In the genomic region with DNA sequence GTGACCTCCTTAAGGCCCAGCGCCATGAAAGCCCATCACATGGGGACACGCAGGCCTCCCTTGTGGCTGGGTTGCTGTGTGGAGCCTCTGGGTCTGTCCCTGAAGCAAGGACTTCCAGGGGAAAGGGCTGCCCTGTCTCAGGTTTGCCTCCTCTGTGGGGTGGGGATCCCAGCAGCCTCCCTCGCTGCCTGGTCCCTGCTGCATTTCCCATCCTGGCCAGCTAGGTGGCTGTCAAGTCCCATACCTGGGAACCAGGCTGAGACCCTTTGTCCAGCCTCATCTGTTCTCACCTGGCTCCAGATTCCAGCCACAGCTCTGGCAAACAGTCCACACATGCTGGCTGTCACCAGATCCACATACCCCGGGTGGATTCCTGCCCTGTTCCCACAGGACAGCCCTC, we compare ENCODE assay signal across 9 cellular contexts. TPM values are rescaled to one million over a fixed set of nuclear protein-coding genes. Genes with fewer than 3 reads are reported as not detected.
DNase-seq lines count a peak whose midpoint lies in the region; ATAC-seq, FAIRE-seq and TF ChIP-seq lines count a peak whose summit lies in the region.
"Not testable (repeated sequence)": the region's sequence is repeated elsewhere in the genome, so short reads cannot be mapped to it uniquely, and the experiment has no call there.
"Had no signal": no experiment of that assay in that cellular context is flagged by ENCODE, and none has a peak within 500 bp of the region (broad histone marks: within the 10 kb centered on the region; RNA-seq: fewer than 3 reads in every experiment).

No MANE protein-coding gene starts in this region.

- not testable (repeated sequence) for H3K4me3 ChIP-seq in kidney epithelial cell (ENCODE audit: low read depth, low read length); retinal pigment epithelial cell (ENCODE audit: low read length)

- H3K36me3 Mint-ChIP-seq in Calu3 (ENCODE audit: insufficient read depth, unreplicated experiment); activated CD4-positive, alpha-beta T cell treated with anti-CD3 and anti-CD28 coated beads for 36 hours (ENCODE audit: low read depth); endothelial cell (ENCODE audit: low read depth, unreplicated experiment): not testable (repeated sequence)

- TF ChIP-seq CTCF in Calu3 (IDR thresholded peaks at IDR 0.05; ENCODE audit: unreplicated experiment) (peak; percentile 58), kidney epithelial cell (IDR thresholded peaks at IDR 0.05; ENCODE audit: insufficient read depth, low read length, poor library complexity, severe bottlenecking) (peak; percentile 45), retinal pigment epithelial cell (conservative IDR thresholded peaks at IDR 0.05; ENCODE audit: low read depth, low read length) (peak; percentile 43)
- not testable (repeated sequence) for TF ChIP-seq CTCF in endothelial cell (IDR thresholded peaks at IDR 0.05; ENCODE audit: unreplicated experiment)

- H3K36me3 ChIP-seq in kidney epithelial cell (ENCODE audit: control insufficient read depth, insufficient read depth, low read length), result not testable (repeated sequence)

- intact Hi-C loops in Calu3 (cut with micrococcal nuclease; ENCODE audit: unreplicated experiment), result loop anchor here (10.0 kb wide), 1 partner anchor 202 kb away; no protein-coding TSS in a partner anchor
- intact Hi-C loops in activated CD4-positive, alpha-beta T cell treated with anti-CD3 and anti-CD28 coated beads for 36 hours (cut with DNase I, micrococcal nuclease), result not testable (repeated sequence)

- peak; percentile 72 for DNase-seq in Calu3
- not testable (repeated sequence) for DNase-seq in HTR-8/SVneo (ENCODE audit: insufficient read length, low spot score); kidney epithelial cell (ENCODE audit: low read depth); retinal pigment epithelial cell (ENCODE audit: low read depth)
- peak; percentile 47 for DNase-seq in NCI-H510A treated with DMSO at 0.1 percent for 48 hours (lab: John Stamatoyannopoulos, UW)
- DNase-seq in activated CD4-positive, alpha-beta T cell treated with anti-CD3 and anti-CD28 coated beads for 36 hours, result peak; percentile 20
- DNase-seq in endothelial cell (ENCODE audit: low spot score), result peak; percentile 40

- not testable (repeated sequence) for BruUV-seq in Calu3 (replicated peaks; lab: Mats Ljungman, UMichigan)

- not testable (repeated sequence) for H3K27ac Mint-ChIP-seq in Calu3 (ENCODE audit: unreplicated experiment); activated CD4-positive, alpha-beta T cell treated with anti-CD3 and anti-CD28 coated beads for 36 hours; endothelial cell (ENCODE audit: unreplicated experiment)

- not testable (repeated sequence) for H3K9me3 Mint-ChIP-seq in Calu3 (ENCODE audit: low read depth, unreplicated experiment); activated CD4-positive, alpha-beta T cell treated with anti-CD3 and anti-CD28 coated beads for 36 hours (ENCODE audit: low read depth); endothelial cell (ENCODE audit: unreplicated experiment)

- CTCF ChIA-PET in Calu3 (lab: Charles Lee), result interaction anchor here (0.7 kb wide), 1 partner anchor 198 kb away, joined by 3 read pairs; no protein-coding TSS in a partner anchor
- CTCF ChIA-PET in activated CD4-positive, alpha-beta T cell treated with anti-CD3 and anti-CD28 coated beads for 36 hours (lab: Charles Lee), result not testable (repeated sequence)

- not testable (repeated sequence) for H3K4me1 Mint-ChIP-seq in Calu3 (ENCODE audit: low read depth, unreplicated experiment); activated CD4-positive, alpha-beta T cell treated with anti-CD3 and anti-CD28 coated beads for 36 hours; endothelial cell (ENCODE audit: unreplicated experiment)

- FAIRE-seq in HTR-8/SVneo (lab: Jason Lieb, UNC), result peak; percentile 23

- not testable (repeated sequence) for H3K27me3 ChIP-seq in kidney epithelial cell (ENCODE audit: control insufficient read depth, insufficient read depth, low read length)

- H3K27me3 Mint-ChIP-seq in Calu3 (ENCODE audit: unreplicated experiment), result peaks cover 53% of the 10 kb centered on the region
- H3K27me3 Mint-ChIP-seq in activated CD4-positive, alpha-beta T cell treated with anti-CD3 and anti-CD28 coated beads for 36 hours; endothelial cell (ENCODE audit: unreplicated experiment): not testable (repeated sequence)

- ATAC-seq in GM18868 (IDR thresholded peaks at IDR 0.05; ENCODE audit: unreplicated experiment), result peak; percentile 46
- not testable (repeated sequence) for ATAC-seq in activated CD4-positive, alpha-beta T cell treated with anti-CD3 and anti-CD28 coated beads for 36 hours

- POLR2A ChIA-PET in activated CD4-positive, alpha-beta T cell treated with anti-CD3 and anti-CD28 coated beads for 36 hours (lab: Charles Lee), result not testable (repeated sequence)

- H3K4me3 Mint-ChIP-seq in Calu3 (ENCODE audit: low read depth, unreplicated experiment); activated CD4-positive, alpha-beta T cell treated with anti-CD3 and anti-CD28 coated beads for 36 hours; endothelial cell (ENCODE audit: unreplicated experiment): not testable (repeated sequence)

RNA-seq across cellular contexts. Expression of a gene that starts 32.7 kb away (rescaled TPM):
- total RNA-seq in Calu3 (2022) (not detected in 2 replicates), endothelial cell (ENCODE audit: unreplicated experiment) (0.64 TPM), kidney epithelial cell (0.38 TPM in 1 of 2 replicates, not detected in the other)
- total RNA-seq in activated CD4-positive, alpha-beta T cell treated with anti-CD3 and anti-CD28 coated beads for 36 hours, result not detected
- total RNA-seq: esophagus muscularis mucosa had no signal

RNA-seq across cellular contexts. Expression of a gene that starts 51.5 kb away (rescaled TPM):
- total RNA-seq in Calu3 (2022), result 835 and 846 TPM in 2 replicates
- 100 to 1,000 TPM; 256 to 348 TPM for total RNA-seq in activated CD4-positive, alpha-beta T cell treated with anti-CD3 and anti-CD28 coated beads for 36 hours
- 133 TPM for total RNA-seq in endothelial cell (ENCODE audit: unreplicated experiment)
- 182 and 199 TPM in 2 replicates for total RNA-seq in kidney epithelial cell
